Comparison of ENCODE assay signal across 8 cellular contexts in the genomic region with DNA sequence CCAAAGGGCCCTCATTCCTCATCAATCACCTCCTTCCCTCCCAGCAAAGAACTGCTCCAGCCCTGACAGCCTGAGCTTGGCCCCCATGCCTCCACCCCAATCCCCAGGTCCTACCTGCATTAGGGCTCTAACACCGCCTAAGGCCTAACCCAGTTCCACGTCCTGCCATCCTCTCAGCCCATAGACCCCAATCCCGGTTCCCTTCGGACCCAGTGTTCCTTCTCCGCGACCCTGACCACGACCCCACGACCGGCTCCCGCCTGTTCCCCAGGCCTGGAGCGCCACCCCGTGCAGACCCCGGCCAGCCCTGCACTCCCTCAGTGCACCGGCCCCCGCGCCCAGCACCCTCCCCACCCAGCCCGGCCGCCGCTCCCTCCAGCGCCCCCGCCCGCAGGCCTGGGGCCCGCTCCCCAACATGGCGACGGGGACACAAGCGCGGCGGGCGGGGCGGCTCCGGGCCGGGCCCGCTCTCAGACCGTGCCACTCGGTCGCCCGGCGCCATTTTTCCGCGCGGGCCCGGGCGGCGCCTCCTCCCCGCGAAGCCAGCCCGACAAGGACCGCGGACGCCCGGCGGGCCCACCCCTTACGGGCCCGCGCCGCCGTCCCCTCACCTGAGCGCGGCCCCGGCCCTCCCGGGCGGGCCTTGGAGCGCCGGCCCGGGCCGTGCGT. TPM values are rescaled to one million over a fixed set of nuclear protein-coding genes. Genes with fewer than 3 reads are reported as not detected.
DNase-seq lines count a peak whose midpoint lies in the region; ATAC-seq and TF ChIP-seq lines count a peak whose summit lies in the region.

No MANE protein-coding gene starts in this region.

- peak overlapping the region; percentile 79 for H3K4me2 ChIP-seq in SK-N-SH

- peak; percentile 16; the same call in 1 of the 2 replicates for TF ChIP-seq CTCF in SK-N-SH (IDR thresholded peaks at IDR 0.05)
- peak; percentile 31 for TF ChIP-seq CTCF in osteocyte (IDR thresholded peaks at IDR 0.05)

- peaks cover 44% of the 10 kb centered on the region for H4K20me1 ChIP-seq in SK-N-SH (ENCODE audit: insufficient read depth)

- peaks cover 5% of the 10 kb centered on the region for H3F3A ChIP-seq in SK-N-SH (replicated peaks; ENCODE audit: insufficient read depth)

- ATAC-seq in GM19467 (IDR thresholded peaks at IDR 0.05; ENCODE audit: unreplicated experiment), result peak; percentile 56

- CTCF ChIA-PET in SK-N-SH (lab: Yijun Ruan, JAX), result interaction anchor here (0.5 to 1.8 kb wide), 7 partner anchors 9 to 512 kb away, joined by 3 to 7 read pairs (median 3); no protein-coding TSS in a partner anchor

- POLR2A ChIA-PET in SK-N-SH (lab: Yijun Ruan, JAX), result interaction anchor here (0.6 to 1.3 kb wide), 5 partner anchors 12 to 115 kb away, joined by 3 to 4 read pairs (median 3); a partner anchor contains a TSS

- peak; percentile 49 for TF ChIP-seq RAD21 in SK-N-SH (IDR thresholded peaks at IDR 0.05; ENCODE audit: low read length)

- under 1% methylated on average over 15 of the region's 67 CpGs for WGBS in SK-N-SH (ENCODE audit: low lambda C conversion rate)
- WGBS in thymus, result under 1% methylated on average over 67 of the region's 67 CpGs

- DNase-seq in CMK (ENCODE audit: low read depth), result peak; percentile 22
- peak; percentile 61 for DNase-seq in HT-29 (ENCODE audit: low spot score)
- DNase-seq in SK-N-SH, result peak; percentile 91
- DNase-seq in head of caudate nucleus, result peak; percentile 30 to 89 (median 78)
- DNase-seq in osteocyte (ENCODE audit: extremely low spot score, unreplicated experiment), result peak; percentile 87

- H3K9ac ChIP-seq in SK-N-SH, result peak overlapping the region; percentile 75

- peaks cover 51% of the 10 kb centered on the region for H3K79me2 ChIP-seq in SK-N-SH (ENCODE audit: insufficient read depth)

- H3K27me3 Mint-ChIP-seq in activated naive CD4-positive, alpha-beta T cell treated with anti-CD3 and anti-CD28 coated beads, Interleukin-2, amount 50 U/mL, for 24 hours, result no peaks in the 10 kb centered on the region
- peaks cover 8% of the 10 kb centered on the region for H3K27me3 Mint-ChIP-seq in osteocyte (ENCODE audit: unreplicated experiment)

- H2AFZ ChIP-seq in SK-N-SH (ENCODE audit: low read depth), result peak overlapping the region; percentile 52; the same call in 1 of the 2 replicates

- H3K4me3 ChIP-seq in SK-N-SH (ENCODE audit: low read depth in 2 of 2, low read length in 1 of 2) (peak overlapping the region; percentile 78 to 80), thymus (ENCODE audit: low read length) (peak overlapping the region; percentile 94)

- no peaks in the 10 kb centered on the region for H3K36me3 Mint-ChIP-seq in activated naive CD4-positive, alpha-beta T cell treated with anti-CD3 and anti-CD28 coated beads, Interleukin-2, amount 50 U/mL, for 24 hours
- no peaks in the 10 kb centered on the region for H3K36me3 Mint-ChIP-seq in osteocyte (ENCODE audit: unreplicated experiment)

- no peaks in the 10 kb centered on the region for H3K9me2 ChIP-seq in SK-N-SH

- H3K36me3 ChIP-seq in SK-N-SH (replicated peaks in 1 of 2; ENCODE audit: control insufficient read depth in 1 of 2, insufficient read depth in 2 of 2, low read length in 1 of 2) (peaks cover 0 to 3% of the 10 kb centered on the region in 2 experiments), thymus (ENCODE audit: control insufficient read depth, insufficient read depth) (no peaks in the 10 kb centered on the region)

- H3K9me3 ChIP-seq in SK-N-SH (no peaks in the 10 kb centered on the region), thymus (ENCODE audit: control insufficient read depth) (no peaks in the 10 kb centered on the region)

- H3K9me3 Mint-ChIP-seq in activated naive CD4-positive, alpha-beta T cell treated with anti-CD3 and anti-CD28 coated beads, Interleukin-2, amount 50 U/mL, for 24 hours, result no peaks in the 10 kb centered on the region
- H3K9me3 Mint-ChIP-seq in osteocyte (ENCODE audit: unreplicated experiment), result no peaks in the 10 kb centered on the region

- H3K4me1 ChIP-seq in SK-N-SH (ENCODE audit: control insufficient read depth in 1 of 2, insufficient read depth in 2 of 2, low read depth in 1 of 2, low read length in 1 of 2) (peaks cover 6 to 8% of the 10 kb centered on the region in 2 experiments; a peak in 2 of 4 replicates), thymus (ENCODE audit: control insufficient read depth, insufficient read depth, low read length) (no peaks in the 10 kb centered on the region)

- peaks cover 41% of the 10 kb centered on the region for H3K4me1 Mint-ChIP-seq in activated naive CD4-positive, alpha-beta T cell treated with anti-CD3 and anti-CD28 coated beads, Interleukin-2, amount 50 U/mL, for 24 hours
- peaks cover 31% of the 10 kb centered on the region for H3K4me1 Mint-ChIP-seq in osteocyte (ENCODE audit: unreplicated experiment)

- H3K27ac Mint-ChIP-seq in activated naive CD4-positive, alpha-beta T cell treated with anti-CD3 and anti-CD28 coated beads, Interleukin-2, amount 50 U/mL, for 24 hours, result peak overlapping the region; percentile 88
- H3K27ac Mint-ChIP-seq in osteocyte (ENCODE audit: unreplicated experiment), result peak overlapping the region; percentile 90

- intact Hi-C loops in head of caudate nucleus (cut with DNase I), result no loop called here

- peak overlapping the region; percentile 60 to 79 for H3K27ac ChIP-seq in SK-N-SH (ENCODE audit: low read depth in 2 of 2, low read length in 1 of 2)
- peak overlapping the region; percentile 90 for H3K27ac ChIP-seq in thymus (ENCODE audit: low read depth)

- H3K4me3 Mint-ChIP-seq in activated naive CD4-positive, alpha-beta T cell treated with anti-CD3 and anti-CD28 coated beads, Interleukin-2, amount 50 U/mL, for 24 hours, result peak overlapping the region; percentile 95
- peak overlapping the region; percentile 98 for H3K4me3 Mint-ChIP-seq in osteocyte (ENCODE audit: unreplicated experiment)

- no peak for TF ChIP-seq EP300 in SK-N-SH (IDR thresholded peaks at IDR 0.05; ENCODE audit: borderline replicate concordance in 1 of 2, low read depth in 1 of 2, low read length in 1 of 2)

- H3K27me3 ChIP-seq in SK-N-SH (ENCODE audit: insufficient read depth) (no peaks in the 10 kb centered on the region), thymus (ENCODE audit: control insufficient read depth, insufficient read depth) (no peaks in the 10 kb centered on the region)

TF ChIP-seq in SK-N-SH, 30 proteins besides CTCF, POLR2A, EP300 and RAD21:
- TF ChIP-seq YY1 (IDR thresholded peaks at IDR 0.05; ENCODE audit: low read depth), result peak; percentile 80
- no peak for TF ChIP-seq RXRA (IDR thresholded peaks at IDR 0.05; ENCODE audit: borderline replicate concordance, low read depth)
- TF ChIP-seq TAF1 (IDR thresholded peaks at IDR 0.05; ENCODE audit: borderline replicate concordance, low read depth, low read length), result peak; percentile 45; the same call in 1 of the 2 replicates
- TF ChIP-seq, protein P1, sequence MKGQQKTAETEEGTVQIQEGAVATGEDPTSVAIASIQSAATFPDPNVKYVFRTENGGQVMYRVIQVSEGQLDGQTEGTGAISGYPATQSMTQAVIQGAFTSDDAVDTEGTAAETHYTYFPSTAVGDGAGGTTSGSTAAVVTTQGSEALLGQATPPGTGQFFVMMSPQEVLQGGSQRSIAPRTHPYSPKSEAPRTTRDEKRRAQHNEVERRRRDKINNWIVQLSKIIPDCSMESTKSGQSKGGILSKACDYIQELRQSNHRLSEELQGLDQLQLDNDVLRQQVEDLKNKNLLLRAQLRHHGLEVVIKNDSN (IDR thresholded peaks at IDR 0.05; ENCODE audit: borderline replicate concordance, low read depth), result no peak
- 0 out of 2 replicates have a peak, but pooled peaks have one; percentile 10 for TF ChIP-seq MXI1 (IDR thresholded peaks at IDR 0.05; ENCODE audit: low read depth, low read length)
- TF ChIP-seq POLR2AphosphoS5 (IDR thresholded peaks at IDR 0.05; ENCODE audit: low read depth, low read length), result no peak
- TF ChIP-seq FOXM1 (IDR thresholded peaks at IDR 0.05; ENCODE audit: low read depth), result no peak
- TF ChIP-seq NFIC (IDR thresholded peaks at IDR 0.05; ENCODE audit: borderline replicate concordance), result no peak

RNA-seq across cellular contexts. Expression of a gene that starts 0.5 kb away (rescaled TPM):
- total RNA-seq in HT-29 (2014; rRNA removed; shearing (Covaris generic)), result 8.5 and 12.5 TPM in 2 replicates
- polyA plus RNA-seq in SK-N-SH (2012; rRNA removed), result 14.3 and 14.5 TPM in 2 replicates
- polyA plus RNA-seq in SK-N-SH (2012; cell fraction: cytosol; rRNA removed), result 11.9 and 12.4 TPM in 2 replicates
- 13.1 and 19.0 TPM in 2 replicates for polyA plus RNA-seq in SK-N-SH (2012; cell fraction: nucleus; rRNA removed)
- total RNA-seq in osteocyte, result 33.4 and 33.9 TPM in 2 replicates
- 35.6 TPM for polyA plus RNA-seq in thymus

RNA-seq across cellular contexts. Expression of a gene that starts 47.7 kb away (rescaled TPM):
- 2.0 and 2.4 TPM in 2 replicates for total RNA-seq in HT-29 (2014; rRNA removed; shearing (Covaris generic))
- polyA plus RNA-seq in SK-N-SH (2012; rRNA removed) (22.5 and 25.5 TPM in 2 replicates), thymus (19.4 TPM)
- 6.0 and 10.1 TPM in 2 replicates for polyA plus RNA-seq in SK-N-SH (2012; cell fraction: cytosol; rRNA removed)
- polyA plus RNA-seq in SK-N-SH (2012; cell fraction: nucleus; rRNA removed), result 105 TPM in 2 replicates
- total RNA-seq in osteocyte, result 32.8 and 37.0 TPM in 2 replicates

RNA-seq across cellular contexts. Expression of a gene that starts 51.4 kb away (rescaled TPM):
- 27.9 and 43.7 TPM in 2 replicates for total RNA-seq in HT-29 (2014; rRNA removed; shearing (Covaris generic))
- 25.5 and 31.4 TPM in 2 replicates for polyA plus RNA-seq in SK-N-SH (2012; rRNA removed)
- 14.4 and 20.7 TPM in 2 replicates for polyA plus RNA-seq in SK-N-SH (2012; cell fraction: cytosol; rRNA removed)
- polyA plus RNA-seq in SK-N-SH (2012; cell fraction: nucleus; rRNA removed), result 66.5 and 75.8 TPM in 2 replicates
- 28.2 and 31.1 TPM in 2 replicates for total RNA-seq in osteocyte
- polyA plus RNA-seq in thymus, result 26.1 TPM

Comparison
In these comparisons a context has a peak if more than half of its experiments do, and no peak if none do; other contexts are left out.
1. Peak in every context shown above with its lines: DNase-seq, ATAC-seq, H3K4me3 ChIP-seq and H3K27ac ChIP-seq.
2. DNase-seq: peak in every context shown above with its lines; median percentile 91 in SK-N-SH; 87 in osteocyte; 78 in head of caudate nucleus; 61 in HT-29; 22 in CMK.